In the genomic region with DNA sequence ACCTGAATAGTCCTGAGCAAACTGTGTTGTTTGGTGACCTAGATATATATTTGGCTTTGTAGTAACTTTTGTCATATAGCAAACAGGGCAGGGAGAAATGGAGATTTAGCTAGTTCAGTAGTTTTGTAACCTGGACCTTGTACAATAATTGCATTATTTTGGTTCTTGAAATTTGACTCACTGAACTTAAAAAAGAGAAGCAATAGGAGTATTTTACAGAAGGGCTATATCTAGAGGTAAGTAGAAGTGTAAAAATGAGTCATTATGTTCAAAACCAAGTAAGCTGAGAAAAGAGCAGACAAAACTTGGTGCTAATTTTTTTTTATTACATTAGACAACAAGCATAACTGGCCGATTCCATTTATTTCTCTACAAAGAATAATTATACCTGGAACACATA, we compare ENCODE assay signal across 25 cellular contexts.
DNase-seq lines count a peak whose midpoint lies in the region; ATAC-seq, FAIRE-seq and TF ChIP-seq lines count a peak whose summit lies in the region.
"Had no signal": no experiment of that assay in that cellular context is flagged by ENCODE, and none has a peak within 500 bp of the region (broad histone marks: within the 10 kb centered on the region; RNA-seq: fewer than 3 reads in every experiment).

No MANE protein-coding gene starts in this region.

- peaks cover 10% of the 10 kb centered on the region for H3K4me1 Mint-ChIP-seq in astrocyte (ENCODE audit: low read depth, unreplicated experiment)
- H3K4me1 Mint-ChIP-seq: GM23338 had no signal

- DNase-seq in astrocyte (ENCODE audit: low read depth): no peak
- no peak for DNase-seq in heart left ventricle
- DNase-seq in stimulated activated CD4-positive, alpha-beta T cell treated with anti-CD3 and anti-CD28 coated beads, Interleukin-4, amount 100 ng/mL, for 1 hour: no peak
- DNase-seq in posterior vena cava (ENCODE audit: low spot score): no peak
- DNase-seq: ACHN; CD8-positive, alpha-beta T cell; DMS153; KBM-7; NCI-H1092; NCI-H1436; NCI-H187 treated with DMSO at 0.1 percent for 48 hours; NCI-H2107; NK-92 treated with Interleukin-12 subunit alpha and Interleukin-12 subunit beta, amount 100 ng/mL, for 24 hours had no signal

- H2AFZ ChIP-seq in astrocyte (ENCODE audit: low read depth, low read length): peak overlapping the region; percentile 12

- H3K27ac ChIP-seq in astrocyte (ENCODE audit: low read depth, low read length) (no peak overlapping the region), heart left ventricle (no peak overlapping the region)
- H3K27ac ChIP-seq: 22Rv1; BLaER1 treated with 17β-estradiol and CSF1 and Interleukin-3, amounts not matched to agents 10 nM and 100 nM had no signal

- H3K27me3 Mint-ChIP-seq in astrocyte (ENCODE audit: low read depth, unreplicated experiment): no peaks in the 10 kb centered on the region

- TF ChIP-seq CTCF in astrocyte (IDR thresholded peaks at IDR 0.05; ENCODE audit: insufficient read depth, low read depth, low read length): no peak
- TF ChIP-seq CTCF in heart left ventricle (IDR thresholded peaks at IDR 0.05): no peak

- H3K4me1 ChIP-seq in astrocyte (ENCODE audit: insufficient read depth, low read length) (no peaks in the 10 kb centered on the region), heart left ventricle (no peaks in the 10 kb centered on the region)
- H3K4me1 ChIP-seq: BLaER1 treated with 17β-estradiol and CSF1 and Interleukin-3, amounts not matched to agents 10 nM and 100 nM; HAP-1 had no signal

- no peaks in the 10 kb centered on the region for H3K79me2 ChIP-seq in astrocyte (ENCODE audit: insufficient read depth, low read length)

- no peaks in the 10 kb centered on the region for H3K36me3 Mint-ChIP-seq in astrocyte (ENCODE audit: low read depth, unreplicated experiment)
- H3K36me3 Mint-ChIP-seq: CD8-positive, alpha-beta T cell had no signal

- FAIRE-seq in astrocyte (lab: Jason Lieb, UNC): no peak
- FAIRE-seq: GM12892, GM19239 had no signal

- WGBS in heart left ventricle, 4 donors: 87 to 94% (median 91%) methylated on average over 1 of the region's 1 CpG

- no peak overlapping the region for H3K9ac ChIP-seq in astrocyte (ENCODE audit: low read length)
- H3K9ac ChIP-seq: BLaER1 treated with 17β-estradiol and CSF1 and Interleukin-3, amounts not matched to agents 10 nM and 100 nM had no signal

- H3K9me3 ChIP-seq in astrocyte (ENCODE audit: insufficient read depth, low read depth, low read length) (peaks cover 2% of the 10 kb centered on the region), heart left ventricle (peaks cover 0 to 7% (median 0%) of the 10 kb centered on the region in 12 donors)
- H3K9me3 ChIP-seq: HAP-1 had no signal

- no peak overlapping the region for H3K4me3 Mint-ChIP-seq in astrocyte (ENCODE audit: unreplicated experiment)
- H3K4me3 Mint-ChIP-seq: CD8-positive, alpha-beta T cell; GM23338 had no signal

- intact Hi-C loops in heart left ventricle (cut with DNase I) (no loop called here), posterior vena cava (cut with DNase I) (no loop called here)

- no peak overlapping the region for H3K4me3 ChIP-seq in astrocyte (ENCODE audit: insufficient read depth, low read depth, low read length)
- no peak overlapping the region for H3K4me3 ChIP-seq in heart left ventricle
- H3K4me3 ChIP-seq: BLaER1 treated with 17β-estradiol and CSF1 and Interleukin-3, amounts not matched to agents 10 nM and 100 nM; GM23338; HAP-1 had no signal

- no peak overlapping the region for H3K27ac Mint-ChIP-seq in astrocyte (ENCODE audit: unreplicated experiment)
- H3K27ac Mint-ChIP-seq: CD8-positive, alpha-beta T cell; GM23338 had no signal

- H3K36me3 ChIP-seq in astrocyte (ENCODE audit: insufficient read depth, low read length): no peaks in the 10 kb centered on the region
- no peaks in the 10 kb centered on the region for H3K36me3 ChIP-seq in heart left ventricle
- H3K36me3 ChIP-seq: BLaER1 treated with 17β-estradiol and CSF1 and Interleukin-3, amounts not matched to agents 10 nM and 100 nM; HAP-1 had no signal

- H3K9me3 Mint-ChIP-seq in astrocyte (ENCODE audit: unreplicated experiment): peaks cover 1% of the 10 kb centered on the region

- no peak for TF ChIP-seq POLR2A in heart left ventricle (IDR thresholded peaks at IDR 0.05)

- H3K27me3 ChIP-seq in astrocyte (ENCODE audit: insufficient read depth, low read length) (no peaks in the 10 kb centered on the region), heart left ventricle (no peaks in the 10 kb centered on the region)
- H3K27me3 ChIP-seq: BLaER1 treated with 17β-estradiol and CSF1 and Interleukin-3, amounts not matched to agents 10 nM and 100 nM had no signal

- H4K20me1 ChIP-seq in astrocyte (ENCODE audit: insufficient read depth, low read length): no peaks in the 10 kb centered on the region
- H4K20me1 ChIP-seq: BLaER1 treated with 17β-estradiol and CSF1 and Interleukin-3, amounts not matched to agents 10 nM and 100 nM had no signal

- no peak overlapping the region for H3K4me2 ChIP-seq in astrocyte (ENCODE audit: low read length)
- H3K4me2 ChIP-seq: GM23338 had no signal

- peak; percentile 26 for ATAC-seq in GM18498 (IDR thresholded peaks at IDR 0.05; ENCODE audit: unreplicated experiment)
- ATAC-seq in GM19324 (IDR thresholded peaks at IDR 0.05; ENCODE audit: low FRiP score, unreplicated experiment): peak; percentile 39
- ATAC-seq in HG02798 (IDR thresholded peaks at IDR 0.05; ENCODE audit: poor library complexity, unreplicated experiment): peak; percentile 48
- no peak for ATAC-seq in heart left ventricle
- ATAC-seq in HG03280 (IDR thresholded peaks at IDR 0.05; ENCODE audit: unreplicated experiment): no peak
- ATAC-seq: CD8-positive, alpha-beta T cell; GM23338; Panc1; SK-N-SH treated with all-trans-retinoic acid at 6 μM for 48 hours had no signal

Comparison
In these comparisons a context has a peak if more than half of its experiments do, and no peak if none do; other contexts are left out.
1. ATAC-seq: peak in GM18498 (single experiment), GM19324 (single experiment) and HG02798 (single experiment); none in heart left ventricle (0 of 4) and HG03280 (single experiment).